ENCODE assay signal across 11 cellular contexts in genomic region chr1:12343823-12344487, GRCh38.
A peak's percentile ranks its signal among the peaks of the same experiment; 100 is the strongest.
DNase-seq lines count a peak whose midpoint lies in the region; ATAC-seq, FAIRE-seq and TF ChIP-seq lines count a peak whose summit lies in the region.
"Had no signal": no experiment of that assay in that cellular context is flagged by ENCODE, and none has a peak within 500 bp of the region (broad histone marks: within the 10 kb centered on the region; RNA-seq: fewer than 3 reads in every experiment).

No MANE protein-coding gene starts in this region.

- peaks cover 27% of the 10 kb centered on the region for H3K36me3 Mint-ChIP-seq in stimulated activated memory B cell treated with anti-CD40 and anti-IgM and Interleukin-4, amounts not matched to agents 10 μg/mL and 1 μg/mL and 100 μg/mL, for 72 hours

- TF ChIP-seq CTCF in Peyer's patch (IDR thresholded peaks at IDR 0.05) (no peak), esophagus squamous epithelium (IDR thresholded peaks at IDR 0.05) (no peak)

- TF ChIP-seq POLR2A in GM12892 (IDR thresholded peaks at IDR 0.05; ENCODE audit: low read depth, low read length) (no peak), Peyer's patch (IDR thresholded peaks at IDR 0.05) (no peak), esophagus squamous epithelium (IDR thresholded peaks at IDR 0.05) (no peak)

- peak overlapping the region; percentile 92 for H3K27ac Mint-ChIP-seq in stimulated activated memory B cell treated with anti-CD40 and anti-IgM and Interleukin-4, amounts not matched to agents 10 μg/mL and 1 μg/mL and 100 μg/mL, for 72 hours

- H3K27me3 ChIP-seq in Peyer's patch: no peaks in the 10 kb centered on the region
- no peaks in the 10 kb centered on the region for H3K27me3 ChIP-seq in esophagus squamous epithelium

- H3K4me3 ChIP-seq in Peyer's patch (no peak overlapping the region), esophagus squamous epithelium (peak overlapping the region in 1 of 4 donors; percentile 2)
- H3K4me3 ChIP-seq: GM23248, K562 had no signal

- WGBS in esophagus squamous epithelium, 2 donors: 51 to 67% methylated on average over 2 of the region's 2 CpGs

- FAIRE-seq in GM12892 (lab: Jason Lieb, UNC): peak; percentile 27
- FAIRE-seq: K562, kidney had no signal

- no peaks in the 10 kb centered on the region for H3K9me3 Mint-ChIP-seq in stimulated activated memory B cell treated with anti-CD40 and anti-IgM and Interleukin-4, amounts not matched to agents 10 μg/mL and 1 μg/mL and 100 μg/mL, for 72 hours

- DNase-seq in GM12892 (ENCODE audit: insufficient read length) (no peak), Peyer's patch (no peak), esophagus squamous epithelium (lab: John Stamatoyannopoulos, UW) (no peak), activated gamma-delta T cell (lab: John Stamatoyannopoulos, UW) (no peak), DMS 273 treated with DMSO at 0.1 percent for 48 hours (lab: John Stamatoyannopoulos, UW) (no peak)
- DNase-seq in stimulated activated CD8-positive, alpha-beta memory T cell treated with anti-CD3 and anti-CD28 coated beads, Interleukin-4, amount 100 ng/mL, for 48 hours: no peak
- DNase-seq: GM23248, kidney, SHP77 had no signal

- H3K36me3 ChIP-seq in Peyer's patch (peaks cover 0 to 44% (median 0%) of the 10 kb centered on the region in 3 donors), esophagus squamous epithelium (peaks cover 4 to 100% (median 11%) of the 10 kb centered on the region in 3 donors)

- H3K27me3 Mint-ChIP-seq in stimulated activated memory B cell treated with anti-CD40 and anti-IgM and Interleukin-4, amounts not matched to agents 10 μg/mL and 1 μg/mL and 100 μg/mL, for 72 hours: no peaks in the 10 kb centered on the region

- H3K27ac ChIP-seq in Peyer's patch: peak overlapping the region in 3 of 4 donors; percentile 25 to 72 (median 42)
- peak overlapping the region in 3 of 4 donors; percentile 50 to 62 (median 55) for H3K27ac ChIP-seq in esophagus squamous epithelium
- H3K27ac ChIP-seq: GM23248 had no signal

- no peak overlapping the region for H3K4me3 Mint-ChIP-seq in stimulated activated memory B cell treated with anti-CD40 and anti-IgM and Interleukin-4, amounts not matched to agents 10 μg/mL and 1 μg/mL and 100 μg/mL, for 72 hours

- intact Hi-C loops in esophagus squamous epithelium (cut with DNase I): no loop called here

- H3K4me1 ChIP-seq in Peyer's patch (peaks cover 0 to 24% (median 10%) of the 10 kb centered on the region in 4 donors), esophagus squamous epithelium (peaks cover 0 to 46% (median 2%) of the 10 kb centered on the region in 3 donors)

- H3K9me3 ChIP-seq in Peyer's patch (no peaks in the 10 kb centered on the region), esophagus squamous epithelium (no peaks in the 10 kb centered on the region)

- peak; percentile 14 for ATAC-seq in stimulated activated memory B cell treated with anti-CD40 and anti-IgM and Interleukin-4, amounts not matched to agents 10 μg/mL and 1 μg/mL and 100 μg/mL, for 72 hours
- ATAC-seq: K562 had no signal

- H3K4me1 Mint-ChIP-seq in stimulated activated memory B cell treated with anti-CD40 and anti-IgM and Interleukin-4, amounts not matched to agents 10 μg/mL and 1 μg/mL and 100 μg/mL, for 72 hours: peaks cover 42% of the 10 kb centered on the region
